11 cellular contexts compared by ENCODE assay signal in the genomic region with DNA sequence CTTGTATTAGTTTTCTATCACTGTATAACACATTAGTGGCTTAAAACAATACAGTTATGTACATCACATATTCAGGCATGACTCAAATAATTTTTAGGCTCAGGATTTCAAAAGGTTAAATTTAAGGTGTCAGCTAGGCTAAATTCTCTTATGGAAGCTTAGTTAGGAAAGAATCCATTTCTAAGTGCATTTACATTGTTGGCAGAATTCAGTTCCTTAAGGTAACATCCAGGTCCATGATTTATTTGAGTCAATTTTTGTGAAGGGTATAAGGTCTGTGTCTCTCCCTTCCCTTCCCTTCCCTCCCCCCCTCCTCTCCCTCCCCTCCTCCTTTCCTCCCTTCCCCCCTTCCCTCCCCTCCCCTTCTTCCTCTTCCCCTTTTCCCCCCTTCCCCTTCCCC.
"Had no signal": no experiment of that assay in that cellular context is flagged by ENCODE, and none has a peak within 500 bp of the region (broad histone marks: within the 10 kb centered on the region; RNA-seq: fewer than 3 reads in every experiment).

No MANE protein-coding gene starts in this region.

- H3K36me3 ChIP-seq: HAP-1 had no signal

- H3K27ac ChIP-seq: GM23248 had no signal

- FAIRE-seq: H1, H54 had no signal

- H2AFZ ChIP-seq: GM23248, GM23338 had no signal

- DNase-seq: GM23248, GOT3, H7, H9, HCEC 1CT, HFFc6 had no signal

- H3K9ac ChIP-seq: GM23248 had no signal

- H3K4me3 ChIP-seq: GM23248, GM23338, HAP-1 had no signal

- H3K9me3 ChIP-seq: HAP-1 had no signal

- H3K4me1 ChIP-seq: HAP-1 had no signal

- ATAC-seq: GM23338, HCT116 had no signal

- H3K4me2 ChIP-seq: GM23338 had no signal
